ENCODE assay signal across 3 cellular contexts in genomic region chr11:60209977-60210376, GRCh38.
TF ChIP-seq lines count a peak whose summit lies in the region.

No MANE protein-coding gene starts in this region.

TF ChIP-seq in GM12878, 131 proteins besides CTCF, POLR2A, EP300 and RAD21:
- TF ChIP-seq NR2C1 (IDR thresholded peaks at IDR 0.05) (no peak), ZBTB40 (IDR thresholded peaks at IDR 0.05; ENCODE audit: borderline replicate concordance) (peak; percentile 73; the same call in 1 of the 2 replicates)

TF ChIP-seq in K562, 482 proteins besides CTCF, POLR2A, EP300 and RAD21:
- TF ChIP-seq ZBTB40 (IDR thresholded peaks at IDR 0.05) (peak; percentile 82), ZBTB40 (CRISPR knock-in tag; IDR thresholded peaks at IDR 0.05) (peak; percentile 70), GABPB2 (CRISPR knock-in tag; conservative IDR thresholded peaks at IDR 0.05) (no peak), ZFX (CRISPR knock-in tag; IDR thresholded peaks at IDR 0.05) (no peak)

TF ChIP-seq in H1, 55 proteins besides CTCF, POLR2A, EP300 and RAD21:
- TF ChIP-seq ATF3 (IDR thresholded peaks at IDR 0.05; ENCODE audit: insufficient read depth, low read depth, low read length) = no peak
- no peak for TF ChIP-seq SAP30 (IDR thresholded peaks at IDR 0.05; ENCODE audit: insufficient read depth, insufficient replicate concordance, low read length)
- no peak for TF ChIP-seq E2F6 (IDR thresholded peaks at IDR 0.05)
- TF ChIP-seq KDM1A (IDR thresholded peaks at IDR 0.05; ENCODE audit: borderline replicate concordance, low read length) = no peak
- no peak for TF ChIP-seq NANOG (IDR thresholded peaks at IDR 0.05; ENCODE audit: insufficient read depth, low read depth, low read length, poor library complexity, severe bottlenecking)
- TF ChIP-seq SIN3A (conservative IDR thresholded peaks at IDR 0.05 in 1 of 2, IDR thresholded peaks at IDR 0.05 in 1 of 2; ENCODE audit: low read depth in 1 of 2, low read length in 2 of 2) = no peak
- TF ChIP-seq HDAC2 (IDR thresholded peaks at IDR 0.05; ENCODE audit: borderline replicate concordance in 1 of 2, low read depth in 2 of 2, low read length in 2 of 2) = no peak
- TF ChIP-seq RFX5 (IDR thresholded peaks at IDR 0.05; ENCODE audit: borderline replicate concordance, low read depth, low read length) = no peak
- no peak for TF ChIP-seq SIRT6 (IDR thresholded peaks at IDR 0.05; ENCODE audit: low read length)
- TF ChIP-seq JUND (IDR thresholded peaks at IDR 0.05; ENCODE audit: low read length) = no peak
